ENCODE assay signal across 11 cellular contexts in the genomic region with DNA sequence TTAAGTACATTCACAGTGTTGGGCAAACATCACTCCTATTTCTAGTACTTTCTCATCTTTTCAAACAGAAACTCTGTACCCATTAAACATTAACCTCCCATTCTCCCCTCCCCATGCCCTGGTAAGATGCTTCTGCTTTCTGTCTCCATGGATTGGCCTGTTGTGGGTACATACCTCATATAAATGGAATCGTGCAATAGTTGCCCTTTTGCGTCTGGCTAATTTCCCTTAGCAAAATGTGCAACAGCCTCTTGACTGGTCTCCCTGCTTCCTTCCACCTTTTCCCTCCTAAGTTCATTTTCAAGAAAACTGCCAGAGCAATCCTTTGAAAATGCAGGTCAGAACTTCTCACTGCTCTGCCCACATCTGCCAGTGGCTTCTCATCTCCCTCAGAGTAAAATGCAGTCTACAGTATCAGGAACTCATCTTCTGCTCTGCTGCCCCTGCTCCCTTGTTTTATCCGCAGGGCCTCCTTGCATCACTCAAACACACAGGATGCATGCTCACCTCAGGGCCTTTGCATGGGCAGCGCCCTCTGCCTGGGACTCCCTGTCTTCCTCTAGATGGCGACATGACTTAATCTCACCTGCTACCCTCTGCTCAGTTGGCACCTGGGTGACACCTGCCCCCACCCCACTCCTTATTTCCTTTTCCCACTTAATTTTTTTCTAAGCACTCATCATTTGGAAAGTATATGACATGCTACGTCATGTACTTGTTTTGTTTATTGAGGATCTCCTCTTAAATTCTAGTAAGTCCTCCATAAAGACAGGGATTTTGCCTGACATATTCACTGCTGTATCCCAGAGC. TPM values are rescaled to one million over a fixed set of nuclear protein-coding genes. Genes with fewer than 3 reads are reported as not detected.
DNase-seq lines count a peak whose midpoint lies in the region; ATAC-seq, FAIRE-seq and TF ChIP-seq lines count a peak whose summit lies in the region.
"Had no signal": no experiment of that assay in that cellular context is flagged by ENCODE, and none has a peak within 500 bp of the region (broad histone marks: within the 10 kb centered on the region; RNA-seq: fewer than 3 reads in every experiment).

No MANE protein-coding gene starts in this region.

- 84% methylated on average over 6 of the region's 6 CpGs for WGBS in A549 (ENCODE audit: missing lambda C conversion rate)
- 94 to 95% methylated on average over 6 of the region's 6 CpGs for WGBS in testis, 2 donors

- H3K27me3 ChIP-seq in testis: no peaks in the 10 kb centered on the region
- H3K27me3 ChIP-seq: upper lobe of left lung had no signal

- TF ChIP-seq POLR2A in A549 (IDR thresholded peaks at IDR 0.05; ENCODE audit: low read length) (no peak), testis (IDR thresholded peaks at IDR 0.05) (no peak)

- H3K36me3 Mint-ChIP-seq in activated CD8-positive, alpha-beta T cell treated with anti-CD3 and anti-CD28 coated beads, Interleukin-2, amount 10 ng/mL, durations not matched to agents 7 days and 5 days (ENCODE audit: low read depth): no peaks in the 10 kb centered on the region
- no peaks in the 10 kb centered on the region for H3K36me3 Mint-ChIP-seq in nephron progenitor cell (ENCODE audit: low read depth)

- H3K9me3 ChIP-seq in A549: no peaks in the 10 kb centered on the region
- no peaks in the 10 kb centered on the region for H3K9me3 ChIP-seq in testis
- H3K9me3 ChIP-seq: upper lobe of left lung had no signal

- CTCF ChIA-PET in A549 (lab: Yijun Ruan, JAX): interaction anchor here (1.3 kb wide), 1 partner anchor 13 kb away, joined by 5 read pairs; no protein-coding TSS in a partner anchor
- CTCF ChIA-PET in activated CD8-positive, alpha-beta T cell treated with anti-CD3 and anti-CD28 coated beads, Interleukin-2, amount 10 ng/mL, durations not matched to agents 7 days and 5 days (lab: Charles Lee): interaction anchor here (0.7 to 1.7 kb wide), 2 partner anchors 12 to 183 kb away, joined by 3 to 5 read pairs; no protein-coding TSS in a partner anchor

- H3K4me1 Mint-ChIP-seq in activated CD8-positive, alpha-beta T cell treated with anti-CD3 and anti-CD28 coated beads, Interleukin-2, amount 10 ng/mL, durations not matched to agents 7 days and 5 days (ENCODE audit: low read depth): peaks cover 20% of the 10 kb centered on the region
- H3K4me1 Mint-ChIP-seq in nephron progenitor cell: peaks cover 54% of the 10 kb centered on the region

- peaks cover 14% of the 10 kb centered on the region for H3K27me3 Mint-ChIP-seq in activated CD8-positive, alpha-beta T cell treated with anti-CD3 and anti-CD28 coated beads, Interleukin-2, amount 10 ng/mL, durations not matched to agents 7 days and 5 days (ENCODE audit: low read depth)
- H3K27me3 Mint-ChIP-seq in nephron progenitor cell (ENCODE audit: low read depth, poor library complexity): peaks cover 29% of the 10 kb centered on the region
- H3K27me3 Mint-ChIP-seq: CD4-positive, alpha-beta T cell had no signal

- POLR2A ChIA-PET in A549 (lab: Yijun Ruan, JAX): no interaction called here
- POLR2A ChIA-PET in activated CD8-positive, alpha-beta T cell treated with anti-CD3 and anti-CD28 coated beads, Interleukin-2, amount 10 ng/mL, durations not matched to agents 7 days and 5 days (lab: Charles Lee): no interaction called here

- H3K4me1 ChIP-seq in A549: no peaks in the 10 kb centered on the region
- H3K4me1 ChIP-seq in testis: no peaks in the 10 kb centered on the region

- H3K4me2 ChIP-seq in A549: no peak overlapping the region

- H3K4me3 ChIP-seq in A549: no peak overlapping the region
- H3K4me3 ChIP-seq in testis: no peak overlapping the region
- H3K4me3 ChIP-seq: upper lobe of left lung had no signal

- intact Hi-C loops in testis (cut with DNase I; ENCODE audit: low total_unique reads): no loop called here

- peak overlapping the region; percentile 36 for H3K27ac Mint-ChIP-seq in activated CD8-positive, alpha-beta T cell treated with anti-CD3 and anti-CD28 coated beads, Interleukin-2, amount 10 ng/mL, durations not matched to agents 7 days and 5 days
- no peak overlapping the region for H3K27ac Mint-ChIP-seq in nephron progenitor cell
- H3K27ac Mint-ChIP-seq: CD4-positive, alpha-beta T cell had no signal

- H3K9me3 Mint-ChIP-seq in activated CD8-positive, alpha-beta T cell treated with anti-CD3 and anti-CD28 coated beads, Interleukin-2, amount 10 ng/mL, durations not matched to agents 7 days and 5 days (ENCODE audit: insufficient read depth): no peaks in the 10 kb centered on the region
- no peaks in the 10 kb centered on the region for H3K9me3 Mint-ChIP-seq in nephron progenitor cell
- H3K9me3 Mint-ChIP-seq: CD4-positive, alpha-beta T cell had no signal

- 0 out of 3 replicates have a peak, but pooled peaks have one; percentile 23 for TF ChIP-seq CTCF in A549 (IDR thresholded peaks at IDR 0.05)
- TF ChIP-seq CTCF in nephron progenitor cell (IDR thresholded peaks at IDR 0.05): no peak
- no peak for TF ChIP-seq CTCF in testis (IDR thresholded peaks at IDR 0.05)

- DNase-seq in A549 (ENCODE audit: low read depth in 1 of 2, low spot score in 1 of 2) (no peak), nephron progenitor cell (no peak), GF-D8 (lab: John Stamatoyannopoulos, UW) (no peak), testis (no peak), NCI-H526 treated with DMSO at 0.1 percent for 48 hours (lab: John Stamatoyannopoulos, UW) (no peak)
- DNase-seq in activated CD8-positive, alpha-beta T cell treated with anti-CD3 and anti-CD28 coated beads, Interleukin-2, amount 10 ng/mL, durations not matched to agents 7 days and 5 days: peak; percentile 53
- DNase-seq: activated effector memory CD4-positive, alpha-beta T cell treated with anti-CD3 and anti-CD28 coated beads, Interleukin-2, amount 50 U/mL, for 16 hours; CD4-positive, alpha-beta T cell; upper lobe of left lung had no signal

- no peak for FAIRE-seq in A549 (lab: Jason Lieb, UNC)

- ATAC-seq in A549 (peak; percentile 35 to 48; a peak in 1 of 6 replicates), GM18861 (IDR thresholded peaks at IDR 0.05; ENCODE audit: unreplicated experiment) (peak; percentile 47), HG03108 (IDR thresholded peaks at IDR 0.05; ENCODE audit: unreplicated experiment) (peak; percentile 37)
- ATAC-seq in activated CD8-positive, alpha-beta T cell treated with anti-CD3 and anti-CD28 coated beads, Interleukin-2, amount 10 ng/mL, durations not matched to agents 7 days and 5 days: peak; percentile 65

- 0 out of 5 replicates have a peak, but pooled peaks of 1 of the 2 experiments have one; percentile 13 for TF ChIP-seq RAD21 in A549 (conservative IDR thresholded peaks at IDR 0.05 in 1 of 2, IDR thresholded peaks at IDR 0.05 in 1 of 2)

- no peak for TF ChIP-seq EP300 in A549 (IDR thresholded peaks at IDR 0.05)

- H3K4me3 Mint-ChIP-seq in activated CD8-positive, alpha-beta T cell treated with anti-CD3 and anti-CD28 coated beads, Interleukin-2, amount 10 ng/mL, durations not matched to agents 7 days and 5 days: no peak overlapping the region
- no peak overlapping the region for H3K4me3 Mint-ChIP-seq in nephron progenitor cell
- H3K4me3 Mint-ChIP-seq: CD4-positive, alpha-beta T cell had no signal

- H3K27ac ChIP-seq in A549 (no peak overlapping the region), testis (no peak overlapping the region)
- H3K27ac ChIP-seq: upper lobe of left lung had no signal

- no peaks in the 10 kb centered on the region for H3K36me3 ChIP-seq in testis (ENCODE audit: low read depth, missing control alignments)
- H3K36me3 ChIP-seq: upper lobe of left lung had no signal

TF ChIP-seq in A549, 52 proteins besides CTCF, POLR2A, EP300 and RAD21 (continues in another document):
- TF ChIP-seq ZNF302 (CRISPR knock-in tag; IDR thresholded peaks at IDR 0.05) (no peak), MAZ (IDR thresholded peaks at IDR 0.05; ENCODE audit: borderline replicate concordance, low read depth, low read length) (no peak), RARB (CRISPR knock-in tag; IDR thresholded peaks at IDR 0.05) (no peak), HOXA7 (CRISPR knock-in tag; IDR thresholded peaks at IDR 0.05) (no peak), RCOR1 (IDR thresholded peaks at IDR 0.05; ENCODE audit: low read depth, low read length) (no peak)
- TF ChIP-seq, protein P1, sequence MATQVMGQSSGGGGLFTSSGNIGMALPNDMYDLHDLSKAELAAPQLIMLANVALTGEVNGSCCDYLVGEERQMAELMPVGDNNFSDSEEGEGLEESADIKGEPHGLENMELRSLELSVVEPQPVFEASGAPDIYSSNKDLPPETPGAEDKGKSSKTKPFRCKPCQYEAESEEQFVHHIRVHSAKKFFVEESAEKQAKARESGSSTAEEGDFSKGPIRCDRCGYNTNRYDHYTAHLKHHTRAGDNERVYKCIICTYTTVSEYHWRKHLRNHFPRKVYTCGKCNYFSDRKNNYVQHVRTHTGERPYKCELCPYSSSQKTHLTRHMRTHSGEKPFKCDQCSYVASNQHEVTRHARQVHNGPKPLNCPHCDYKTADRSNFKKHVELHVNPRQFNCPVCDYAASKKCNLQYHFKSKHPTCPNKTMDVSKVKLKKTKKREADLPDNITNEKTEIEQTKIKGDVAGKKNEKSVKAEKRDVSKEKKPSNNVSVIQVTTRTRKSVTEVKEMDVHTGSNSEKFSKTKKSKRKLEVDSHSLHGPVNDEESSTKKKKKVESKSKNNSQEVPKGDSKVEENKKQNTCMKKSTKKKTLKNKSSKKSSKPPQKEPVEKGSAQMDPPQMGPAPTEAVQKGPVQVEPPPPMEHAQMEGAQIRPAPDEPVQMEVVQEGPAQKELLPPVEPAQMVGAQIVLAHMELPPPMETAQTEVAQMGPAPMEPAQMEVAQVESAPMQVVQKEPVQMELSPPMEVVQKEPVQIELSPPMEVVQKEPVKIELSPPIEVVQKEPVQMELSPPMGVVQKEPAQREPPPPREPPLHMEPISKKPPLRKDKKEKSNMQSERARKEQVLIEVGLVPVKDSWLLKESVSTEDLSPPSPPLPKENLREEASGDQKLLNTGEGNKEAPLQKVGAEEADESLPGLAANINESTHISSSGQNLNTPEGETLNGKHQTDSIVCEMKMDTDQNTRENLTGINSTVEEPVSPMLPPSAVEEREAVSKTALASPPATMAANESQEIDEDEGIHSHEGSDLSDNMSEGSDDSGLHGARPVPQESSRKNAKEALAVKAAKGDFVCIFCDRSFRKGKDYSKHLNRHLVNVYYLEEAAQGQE (IDR thresholded peaks at IDR 0.05): no peak
- TF ChIP-seq, protein P2, sequence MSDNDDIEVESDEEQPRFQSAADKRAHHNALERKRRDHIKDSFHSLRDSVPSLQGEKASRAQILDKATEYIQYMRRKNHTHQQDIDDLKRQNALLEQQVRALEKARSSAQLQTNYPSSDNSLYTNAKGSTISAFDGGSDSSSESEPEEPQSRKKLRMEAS (IDR thresholded peaks at IDR 0.05): no peak

RNA-seq across cellular contexts. Expression of a gene that starts 44.3 kb away (rescaled TPM):
- polyA plus RNA-seq in A549 (2011; rRNA removed) (6.0 and 7.9 TPM in 2 replicates), A549 (2017; fragmentation: RNase III; extraction: RNeasy Plus Mini Kit Qiagen cat#74134 plus additional on column Dnase treatment) (6.1 to 6.9 TPM (median 6.3 TPM) in 3 replicates), testis (ENCODE audit: insufficient read depth, low read depth, low replicate concordance) (32.5 TPM)
- polyA plus RNA-seq in A549 (2012; cell fraction: cytosol; rRNA removed): 11.1 and 17.9 TPM in 2 replicates
- polyA plus RNA-seq in A549 (2012; cell fraction: nucleus; rRNA removed): 11.7 and 13.2 TPM in 2 replicates
- 6.9 and 9.6 TPM in 2 replicates for polyA minus RNA-seq in A549 (2011; rRNA and poly(A)+ RNA removed)
- total RNA-seq in activated CD8-positive, alpha-beta T cell treated with anti-CD3 and anti-CD28 coated beads, Interleukin-2, amount 10 ng/mL, durations not matched to agents 7 days and 5 days: 1 to 10 TPM; 1.2 to 1.4 TPM
- total RNA-seq in testis: 10 to 100 TPM; 61.7 to 83.8 TPM

Comparison
In these comparisons a context has a peak if more than half of its experiments do, and no peak if none do; other contexts are left out.
1. RNA of a gene that starts 44.3 kb away (total RNA-seq): 61.7 to 83.8 TPM in testis; 1.2 to 1.4 TPM in activated CD8-positive, alpha-beta T cell treated with anti-CD3 and anti-CD28 coated beads, Interleukin-2, amount 10 ng/mL, durations not matched to agents 7 days and 5 days; every median in the first group is over 10 times any median in the second.
2. Peak in every context shown above with its lines, with median percentiles within 50 percentile points of each other: ATAC-seq.